Comparison of ENCODE assay signal across 12 cellular contexts in genomic region chr1:9705337-9706098, GRCh38. TPM values are rescaled to one million over a fixed set of nuclear protein-coding genes. Genes with fewer than 3 reads are reported as not detected.
DNase-seq lines count a peak whose midpoint lies in the region; ATAC-seq and TF ChIP-seq lines count a peak whose summit lies in the region.
"Had no signal": no experiment of that assay in that cellular context is flagged by ENCODE, and none has a peak within 500 bp of the region (broad histone marks: within the 10 kb centered on the region; RNA-seq: fewer than 3 reads in every experiment).

No MANE protein-coding gene starts in this region.

- POLR2A ChIA-PET in activated CD4-positive, alpha-beta memory T cell treated with anti-CD3 and anti-CD28 coated beads, Interleukin-2, amount 10 ng/mL, durations not matched to agents 7 days and 5 days (lab: Charles Lee) = interaction anchor here (1.6 to 3.0 kb wide), 3 partner anchors 10 to 52 kb away, joined by 5 to 19 read pairs (median 14); partner anchors contain the start of gene PIK3CD

- no peak overlapping the region for H3K27ac ChIP-seq in GM23338 (ENCODE audit: low read depth)
- H3K27ac ChIP-seq: C4-2B had no signal

- H3F3A ChIP-seq in GM23338 (replicated peaks; ENCODE audit: low read depth) = no peaks in the 10 kb centered on the region

- CTCF ChIA-PET in activated CD4-positive, alpha-beta memory T cell treated with anti-CD3 and anti-CD28 coated beads, Interleukin-2, amount 10 ng/mL, durations not matched to agents 7 days and 5 days (lab: Charles Lee) = interaction anchor here (0.8 to 1.5 kb wide), 2 partner anchors 12 to 90 kb away, joined by 3 read pairs; no protein-coding TSS in a partner anchor

- H4K20me1 ChIP-seq in GM23338 (replicated peaks; ENCODE audit: insufficient read depth) = no peaks in the 10 kb centered on the region

- H3K79me2 ChIP-seq in GM23338 (replicated peaks; ENCODE audit: insufficient read depth) = no peaks in the 10 kb centered on the region

- H3K27ac Mint-ChIP-seq in activated CD4-positive, alpha-beta memory T cell treated with anti-CD3 and anti-CD28 coated beads, Interleukin-2, amount 10 ng/mL, durations not matched to agents 7 days and 5 days = peak overlapping the region; percentile 78
- H3K27ac Mint-ChIP-seq in GM23338 = no peak overlapping the region

- no peaks in the 10 kb centered on the region for H3K4me1 ChIP-seq in GM23338 (ENCODE audit: insufficient read depth)

- peak; percentile 21 for DNase-seq in A172 (ENCODE audit: low spot score)
- peak; percentile 80 for DNase-seq in EL
- DNase-seq in activated CD4-positive, alpha-beta memory T cell treated with anti-CD3 and anti-CD28 coated beads, Interleukin-2, amount 10 ng/mL, durations not matched to agents 7 days and 5 days = no peak
- peak; percentile 57 for DNase-seq in fibroblast of pulmonary artery (ENCODE audit: low read depth)
- no peak for DNase-seq in NCI-H146 (lab: John Stamatoyannopoulos, UW)
- DNase-seq in NCI-H2081 treated with DMSO at 0.1 percent for 48 hours (lab: John Stamatoyannopoulos, UW) = no peak
- DNase-seq in GM23338 (ENCODE audit: low spot score) = no peak
- no peak for DNase-seq in NOMO-1 (lab: John Stamatoyannopoulos, UW; ENCODE audit: unreplicated experiment in 2 of 2)
- DNase-seq: islet precursor cell, NCI-H2107 had no signal

- ATAC-seq in GM23338 = no peak
- ATAC-seq: HCT116 had no signal

- H3K4me2 ChIP-seq in GM23338 = no peak overlapping the region

- H3K4me3 ChIP-seq in fibroblast of pulmonary artery (replicated peaks; ENCODE audit: low read depth, low read length) (no peak overlapping the region), GM23338 (no peak overlapping the region)

- H2AFZ ChIP-seq in GM23338 = no peak overlapping the region

- H3K27me3 Mint-ChIP-seq in activated CD4-positive, alpha-beta memory T cell treated with anti-CD3 and anti-CD28 coated beads, Interleukin-2, amount 10 ng/mL, durations not matched to agents 7 days and 5 days = no peaks in the 10 kb centered on the region
- peaks cover 2% of the 10 kb centered on the region for H3K27me3 Mint-ChIP-seq in GM23338 (ENCODE audit: insufficient read depth, low read depth, poor library complexity)

- TF ChIP-seq CTCF in fibroblast of pulmonary artery (IDR thresholded peaks at IDR 0.05; ENCODE audit: low read length, missing control alignments) = no peak
- no peak for TF ChIP-seq CTCF in GM23338 (conservative IDR thresholded peaks at IDR 0.05; ENCODE audit: low read depth in 2 of 2)

- no peaks in the 10 kb centered on the region for H3K27me3 ChIP-seq in GM23338 (ENCODE audit: insufficient read depth)

- no peaks in the 10 kb centered on the region for H3K9me2 ChIP-seq in GM23338 (ENCODE audit: insufficient read depth)

- H3K4me1 Mint-ChIP-seq in activated CD4-positive, alpha-beta memory T cell treated with anti-CD3 and anti-CD28 coated beads, Interleukin-2, amount 10 ng/mL, durations not matched to agents 7 days and 5 days = peaks cover 66% of the 10 kb centered on the region
- H3K4me1 Mint-ChIP-seq in GM23338 = peaks cover 5% of the 10 kb centered on the region; the same call in 2 of the 3 replicates

- H3K9me3 Mint-ChIP-seq in activated CD4-positive, alpha-beta memory T cell treated with anti-CD3 and anti-CD28 coated beads, Interleukin-2, amount 10 ng/mL, durations not matched to agents 7 days and 5 days = peaks cover 10% of the 10 kb centered on the region
- H3K9me3 Mint-ChIP-seq in GM23338 = no peaks in the 10 kb centered on the region

- H3K4me3 Mint-ChIP-seq in activated CD4-positive, alpha-beta memory T cell treated with anti-CD3 and anti-CD28 coated beads, Interleukin-2, amount 10 ng/mL, durations not matched to agents 7 days and 5 days = peak overlapping the region; percentile 14
- H3K4me3 Mint-ChIP-seq in GM23338 = no peak overlapping the region

- H3K36me3 Mint-ChIP-seq in activated CD4-positive, alpha-beta memory T cell treated with anti-CD3 and anti-CD28 coated beads, Interleukin-2, amount 10 ng/mL, durations not matched to agents 7 days and 5 days (ENCODE audit: low read depth) = peaks cover 62% of the 10 kb centered on the region
- peaks cover 7% of the 10 kb centered on the region for H3K36me3 Mint-ChIP-seq in GM23338 (ENCODE audit: low read depth)

- H3K36me3 ChIP-seq in GM23338 (ENCODE audit: insufficient read depth) = no peaks in the 10 kb centered on the region

TF ChIP-seq in GM23338, 12 proteins besides CTCF, POLR2A, EP300 and RAD21:
- TF ChIP-seq, protein P1, sequence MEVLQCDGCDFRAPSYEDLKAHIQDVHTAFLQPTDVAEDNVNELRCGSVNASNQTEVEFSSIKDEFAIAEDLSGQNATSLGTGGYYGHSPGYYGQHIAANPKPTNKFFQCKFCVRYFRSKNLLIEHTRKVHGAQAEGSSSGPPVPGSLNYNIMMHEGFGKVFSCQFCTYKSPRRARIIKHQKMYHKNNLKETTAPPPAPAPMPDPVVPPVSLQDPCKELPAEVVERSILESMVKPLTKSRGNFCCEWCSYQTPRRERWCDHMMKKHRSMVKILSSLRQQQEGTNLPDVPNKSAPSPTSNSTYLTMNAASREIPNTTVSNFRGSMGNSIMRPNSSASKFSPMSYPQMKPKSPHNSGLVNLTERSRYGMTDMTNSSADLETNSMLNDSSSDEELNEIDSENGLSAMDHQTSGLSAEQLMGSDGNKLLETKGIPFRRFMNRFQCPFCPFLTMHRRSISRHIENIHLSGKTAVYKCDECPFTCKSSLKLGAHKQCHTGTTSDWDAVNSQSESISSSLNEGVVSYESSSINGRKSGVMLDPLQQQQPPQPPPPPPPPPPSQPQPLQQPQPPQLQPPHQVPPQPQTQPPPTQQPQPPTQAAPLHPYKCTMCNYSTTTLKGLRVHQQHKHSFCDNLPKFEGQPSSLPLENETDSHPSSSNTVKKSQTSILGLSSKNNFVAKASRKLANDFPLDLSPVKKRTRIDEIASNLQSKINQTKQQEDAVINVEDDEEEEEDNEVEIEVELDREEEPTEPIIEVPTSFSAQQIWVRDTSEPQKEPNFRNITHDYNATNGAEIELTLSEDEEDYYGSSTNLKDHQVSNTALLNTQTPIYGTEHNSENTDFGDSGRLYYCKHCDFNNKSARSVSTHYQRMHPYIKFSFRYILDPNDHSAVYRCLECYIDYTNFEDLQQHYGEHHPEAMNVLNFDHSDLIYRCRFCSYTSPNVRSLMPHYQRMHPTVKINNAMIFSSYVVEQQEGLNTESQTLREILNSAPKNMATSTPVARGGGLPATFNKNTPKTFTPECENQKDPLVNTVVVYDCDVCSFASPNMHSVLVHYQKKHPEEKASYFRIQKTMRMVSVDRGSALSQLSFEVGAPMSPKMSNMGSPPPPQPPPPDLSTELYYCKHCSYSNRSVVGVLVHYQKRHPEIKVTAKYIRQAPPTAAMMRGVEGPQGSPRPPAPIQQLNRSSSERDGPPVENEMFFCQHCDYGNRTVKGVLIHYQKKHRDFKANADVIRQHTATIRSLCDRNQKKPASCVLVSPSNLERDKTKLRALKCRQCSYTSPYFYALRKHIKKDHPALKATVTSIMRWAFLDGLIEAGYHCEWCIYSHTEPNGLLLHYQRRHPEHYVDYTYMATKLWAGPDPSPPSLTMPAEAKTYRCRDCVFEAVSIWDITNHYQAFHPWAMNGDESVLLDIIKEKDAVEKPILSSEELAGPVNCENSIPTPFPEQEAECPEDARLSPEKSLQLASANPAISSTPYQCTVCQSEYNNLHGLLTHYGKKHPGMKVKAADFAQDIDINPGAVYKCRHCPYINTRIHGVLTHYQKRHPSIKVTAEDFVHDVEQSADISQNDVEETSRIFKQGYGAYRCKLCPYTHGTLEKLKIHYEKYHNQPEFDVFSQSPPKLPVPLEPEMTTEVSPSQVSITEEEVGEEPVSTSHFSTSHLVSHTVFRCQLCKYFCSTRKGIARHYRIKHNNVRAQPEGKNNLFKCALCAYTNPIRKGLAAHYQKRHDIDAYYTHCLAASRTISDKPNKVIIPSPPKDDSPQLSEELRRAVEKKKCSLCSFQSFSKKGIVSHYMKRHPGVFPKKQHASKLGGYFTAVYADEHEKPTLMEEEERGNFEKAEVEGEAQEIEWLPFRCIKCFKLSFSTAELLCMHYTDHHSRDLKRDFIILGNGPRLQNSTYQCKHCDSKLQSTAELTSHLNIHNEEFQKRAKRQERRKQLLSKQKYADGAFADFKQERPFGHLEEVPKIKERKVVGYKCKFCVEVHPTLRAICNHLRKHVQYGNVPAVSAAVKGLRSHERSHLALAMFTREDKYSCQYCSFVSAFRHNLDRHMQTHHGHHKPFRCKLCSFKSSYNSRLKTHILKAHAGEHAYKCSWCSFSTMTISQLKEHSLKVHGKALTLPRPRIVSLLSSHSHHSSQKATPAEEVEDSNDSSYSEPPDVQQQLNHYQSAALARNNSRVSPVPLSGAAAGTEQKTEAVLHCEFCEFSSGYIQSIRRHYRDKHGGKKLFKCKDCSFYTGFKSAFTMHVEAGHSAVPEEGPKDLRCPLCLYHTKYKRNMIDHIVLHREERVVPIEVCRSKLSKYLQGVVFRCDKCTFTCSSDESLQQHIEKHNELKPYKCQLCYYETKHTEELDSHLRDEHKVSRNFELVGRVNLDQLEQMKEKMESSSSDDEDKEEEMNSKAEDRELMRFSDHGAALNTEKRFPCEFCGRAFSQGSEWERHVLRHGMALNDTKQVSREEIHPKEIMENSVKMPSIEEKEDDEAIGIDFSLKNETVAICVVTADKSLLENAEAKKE (CRISPR knock-in tag; IDR thresholded peaks at IDR 0.05) = no peak
- no peak for TF ChIP-seq CREB1 (CRISPR knock-in tag; IDR thresholded peaks at IDR 0.05; ENCODE audit: low read depth)
- TF ChIP-seq EZH2phosphoT487 (IDR thresholded peaks at IDR 0.05; ENCODE audit: unreplicated experiment) = no peak
- TF ChIP-seq EZH2 (IDR thresholded peaks at IDR 0.05; ENCODE audit: low read depth, unreplicated experiment) = no peak
- TF ChIP-seq STAT1 (IDR thresholded peaks at IDR 0.05; ENCODE audit: unreplicated experiment) = no peak
- TF ChIP-seq NANOG (IDR thresholded peaks at IDR 0.05; ENCODE audit: borderline replicate concordance) = no peak
- TF ChIP-seq JUNB (IDR thresholded peaks at IDR 0.05; ENCODE audit: unreplicated experiment) = no peak

RNA-seq across cellular contexts. Expression of gene PIK3CD, which starts 54.0 kb away (rescaled TPM):
- total RNA-seq in A172 (2014; rRNA removed; shearing (Covaris generic)) = 4.3 and 5.6 TPM in 2 replicates
- 100 to 1,000 TPM; 211 to 214 TPM for total RNA-seq in activated CD4-positive, alpha-beta memory T cell treated with anti-CD3 and anti-CD28 coated beads, Interleukin-2, amount 10 ng/mL, durations not matched to agents 7 days and 5 days
- 16.8 and 32.1 TPM in 2 replicates for total RNA-seq in GM23338 (2014; rRNA removed; shearing (Covaris generic))
- 6.6 and 7.8 TPM in 2 replicates for polyA plus RNA-seq in GM23338 (2016; fragmentation: Nextera tagmentation; extraction: Ambion mirVana)

Comparison
In these comparisons a context has a peak if more than half of its experiments do, and no peak if none do; other contexts are left out.
1. DNase-seq: peak in A172 (single experiment), EL (single experiment) and fibroblast of pulmonary artery (single experiment); none in activated CD4-positive, alpha-beta memory T cell treated with anti-CD3 and anti-CD28 coated beads, Interleukin-2, amount 10 ng/mL, durations not matched to agents 7 days and 5 days (single experiment), NCI-H146 (single experiment), NCI-H2081 treated with DMSO at 0.1 percent for 48 hours (single experiment), GM23338 (single experiment) and NOMO-1 (0 of 2).